8 cellular contexts compared by ENCODE assay signal in the genomic region with DNA sequence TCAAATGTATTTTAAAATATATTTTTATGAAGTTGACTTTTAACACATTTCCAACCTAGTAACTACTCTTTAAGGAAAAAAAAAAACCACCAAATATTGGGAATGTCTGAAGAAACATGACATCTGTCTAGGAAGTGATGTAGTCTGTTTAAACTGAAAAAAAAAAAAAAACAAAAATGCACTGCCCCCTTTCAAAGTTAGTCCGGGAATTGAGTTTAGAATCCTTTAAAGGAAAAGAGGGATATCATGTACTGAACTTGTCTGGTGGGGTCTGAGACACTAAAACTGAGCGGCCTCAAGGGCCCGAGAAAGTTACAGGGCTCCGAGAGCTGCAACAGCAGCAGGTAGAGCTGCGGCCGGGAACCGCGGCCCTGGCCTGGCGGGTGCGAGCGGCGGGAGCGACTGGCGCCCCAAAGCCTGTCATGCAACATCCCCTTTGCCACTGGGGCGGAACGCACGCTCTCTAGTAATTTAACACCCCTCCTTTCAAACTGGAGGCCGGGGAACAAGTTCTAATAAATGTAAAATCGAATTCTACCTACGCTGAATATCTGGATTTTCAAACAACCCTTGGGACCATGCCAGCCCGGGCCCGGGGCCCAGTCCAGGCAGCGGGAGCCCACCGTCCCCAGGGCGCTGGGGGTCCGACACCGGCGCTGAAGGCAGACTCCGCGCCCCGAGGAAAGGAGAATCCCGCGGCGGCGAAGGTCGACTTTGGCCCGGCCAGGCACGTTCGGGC. TPM values are rescaled to one million over a fixed set of nuclear protein-coding genes. Genes with fewer than 3 reads are reported as not detected.
A peak's percentile ranks its signal among the peaks of the same experiment; 100 is the strongest.
DNase-seq lines count a peak whose midpoint lies in the region; ATAC-seq and TF ChIP-seq lines count a peak whose summit lies in the region.

No MANE protein-coding gene starts in this region.

- no peaks in the 10 kb centered on the region for H3K36me3 ChIP-seq in gastrocnemius medialis

- TF ChIP-seq POLR2A in gastrocnemius medialis (IDR thresholded peaks at IDR 0.05), result peak in 1 of 2 donors; percentile 7

- peak; percentile 64 for ATAC-seq in GM21529 (IDR thresholded peaks at IDR 0.05; ENCODE audit: unreplicated experiment)
- peak; percentile 67 to 71 (median 68) for ATAC-seq in T-cell (replicated peaks in 1 of 4)
- peak; percentile 47 to 56 for ATAC-seq in gastrocnemius medialis

- intact Hi-C loops in gastrocnemius medialis (cut with DNase I; ENCODE audit: low total_unique reads), result loop anchor here (1.0 to 10.0 kb wide), 6 partner anchors 43 to 349 kb away; no protein-coding TSS in a partner anchor

- no peak overlapping the region for H3K27ac Mint-ChIP-seq in T-cell

- peak; percentile 56 for DNase-seq in EH (ENCODE audit: low read depth)
- DNase-seq in HuH-7.5 (ENCODE audit: low spot score), result peak; percentile 44
- DNase-seq in T-cell, result peak; percentile 7 to 55 (median 34)
- peak; percentile 37 for DNase-seq in astrocyte of the spinal cord (ENCODE audit: low read depth, low spot score)
- DNase-seq in gastrocnemius medialis, result peak; percentile 38 to 51
- DNase-seq in effector CD8-positive, alpha-beta T cell (lab: John Stamatoyannopoulos, UW), result no peak

- peak overlapping the region; percentile 93 to 99 (median 96) for H3K27ac ChIP-seq in gastrocnemius medialis

- CTCF ChIA-PET in T-cell (lab: Charles Lee), result interaction anchor here (0.6 to 0.7 kb wide), 2 partner anchors 1448 to 1574 kb away, joined by 4 to 8 read pairs; no protein-coding TSS in a partner anchor

- H3K27me3 ChIP-seq in gastrocnemius medialis, result no peaks in the 10 kb centered on the region

- H3K4me1 ChIP-seq in gastrocnemius medialis, result peaks cover 31 to 37% of the 10 kb centered on the region in 2 donors

- no peaks in the 10 kb centered on the region for H3K27me3 Mint-ChIP-seq in T-cell

- TF ChIP-seq CTCF in astrocyte of the spinal cord (IDR thresholded peaks at IDR 0.05; ENCODE audit: low read depth, low read length) (no peak), gastrocnemius medialis (IDR thresholded peaks at IDR 0.05 in 4 of 5, conservative IDR thresholded peaks at IDR 0.05 in 1 of 5) (peak in 1 of 5 experiments; percentile 16)

- no peaks in the 10 kb centered on the region for H3K36me3 Mint-ChIP-seq in T-cell

- no peaks in the 10 kb centered on the region for H3K9me3 ChIP-seq in gastrocnemius medialis

- H3K4me3 Mint-ChIP-seq in T-cell, result peak overlapping the region; percentile 85 to 88 (median 86)

- POLR2A ChIA-PET in T-cell (lab: Charles Lee), result interaction anchor here in 1 of 2 donors (0.6 kb wide), 1 partner anchor 268 kb away, joined by 3 read pairs; no protein-coding TSS in a partner anchor

- peaks cover 0 to 7% (median 0%) of the 10 kb centered on the region in 3 donors for H3K9me3 Mint-ChIP-seq in T-cell

- H3K4me3 ChIP-seq in astrocyte of the spinal cord (ENCODE audit: low read depth, low read length) (peak overlapping the region; percentile 79), iPS-11a (ENCODE audit: low read depth, low read length) (peak overlapping the region; percentile 79), gastrocnemius medialis (peak overlapping the region; percentile 77 to 96 (median 88))

- H3K4me1 Mint-ChIP-seq in T-cell, result peaks cover 41 to 46% (median 41%) of the 10 kb centered on the region in 3 donors

- in situ Hi-C loops in astrocyte of the spinal cord (cut with HindIII; ENCODE audit: low sequenced_read_pairs), result no loop called here
- in situ Hi-C loops in gastrocnemius medialis (cut with MboI; ENCODE audit: low sequenced_read_pairs in 4 of 4), result no loop called here

RNA-seq across cellular contexts. Expression of a gene that starts 0.8 kb away (rescaled TPM):
- total RNA-seq in T-cell, result 10 to 100 TPM; 14.7 to 22.0 (median 17.7) TPM
- total RNA-seq in gastrocnemius medialis, result 100 to 1,000 TPM in 3 of 4 donors, 10 to 100 TPM in 1; 95.7 to 140 (median 115) TPM

Comparison
In these comparisons a context has a peak if more than half of its experiments do, and no peak if none do; other contexts are left out.
1. RNA of a gene that starts 0.8 kb away (total RNA-seq): 95.7 to 140 TPM in gastrocnemius medialis; 14.7 to 22.0 TPM in T-cell; every median in the first group is over 4 times any median in the second.
2. Peak in every context shown above with its lines, with median percentiles within 50 percentile points of each other: ATAC-seq and H3K4me3 ChIP-seq.